1 cellular context compared by ENCODE assay signal in genomic region chr22:35891442-35891841, GRCh38.
TF ChIP-seq lines count a peak whose summit lies in the region.

No MANE protein-coding gene starts in this region.

TF ChIP-seq in HEK293, 187 proteins besides CTCF, POLR2A, EP300 and RAD21 (continued from another document):
- TF ChIP-seq ZSCAN18 (tag by site-specific recombination; IDR thresholded peaks at IDR 0.05) (no peak), ZBTB20 (tag by site-specific recombination; IDR thresholded peaks at IDR 0.05) (no peak)
